27 cellular contexts compared by ENCODE assay signal in genomic region chr3:13998831-13999230, GRCh38.
"Had no signal": no experiment of that assay in that cellular context is flagged by ENCODE, and none has a peak within 500 bp of the region (broad histone marks: within the 10 kb centered on the region; RNA-seq: fewer than 3 reads in every experiment).

No MANE protein-coding gene starts in this region.

- H3K79me2 ChIP-seq: hepatocyte had no signal

- FAIRE-seq: colon, endometrium, endothelial cell of umbilical vein, frontal cortex had no signal

- H3K27me3 ChIP-seq: colonic mucosa, esophagus muscularis mucosa, esophagus squamous epithelium, foreskin keratinocyte, gastrocnemius medialis, gastroesophageal sphincter, heart left ventricle, heart right ventricle, hepatocyte had no signal

- ATAC-seq: effector memory CD8-positive, alpha-beta T cell; esophagus mucosa; foreskin keratinocyte; gastrocnemius medialis; gastroesophageal sphincter; heart left ventricle; heart right ventricle had no signal

- H2AFZ ChIP-seq: hepatocyte had no signal

- H3K4me2 ChIP-seq: hepatocyte had no signal

- H3K36me3 ChIP-seq: colonic mucosa, esophagus muscularis mucosa, esophagus squamous epithelium, gastrocnemius medialis, gastroesophageal sphincter, heart left ventricle, heart right ventricle had no signal

- H3K27ac ChIP-seq: colonic mucosa, coronary artery, dorsolateral prefrontal cortex, epithelial cell of prostate, esophagus muscularis mucosa, esophagus squamous epithelium, foreskin keratinocyte, gastrocnemius medialis, gastroesophageal sphincter, heart left ventricle, heart right ventricle, hepatocyte had no signal

- H3K4me3 ChIP-seq: colonic mucosa, coronary artery, dorsolateral prefrontal cortex, esophagus muscularis mucosa, esophagus squamous epithelium, gastrocnemius medialis, gastroesophageal sphincter, heart left ventricle, heart right ventricle, hepatocyte had no signal

- H3K9me3 ChIP-seq: colonic mucosa, gastrocnemius medialis had no signal

- H3K4me1 ChIP-seq: colonic mucosa, esophagus muscularis mucosa, gastrocnemius medialis, gastroesophageal sphincter, heart left ventricle, heart right ventricle had no signal

- DNase-seq: colonic mucosa; cortex of kidney; dermis blood vessel endothelial cell; dorsolateral prefrontal cortex; effector CD8-positive, alpha-beta T cell; effector memory CD4-positive, alpha-beta T cell; effector memory CD8-positive, alpha-beta T cell; endodermal cell; erythroblast; esophagus squamous epithelium; foreskin fibroblast; foreskin keratinocyte; gastrocnemius medialis; glutamatergic neuron; head of caudate nucleus; heart left ventricle; heart right ventricle had no signal
